ENCODE assay signal across 15 cellular contexts in the genomic region with DNA sequence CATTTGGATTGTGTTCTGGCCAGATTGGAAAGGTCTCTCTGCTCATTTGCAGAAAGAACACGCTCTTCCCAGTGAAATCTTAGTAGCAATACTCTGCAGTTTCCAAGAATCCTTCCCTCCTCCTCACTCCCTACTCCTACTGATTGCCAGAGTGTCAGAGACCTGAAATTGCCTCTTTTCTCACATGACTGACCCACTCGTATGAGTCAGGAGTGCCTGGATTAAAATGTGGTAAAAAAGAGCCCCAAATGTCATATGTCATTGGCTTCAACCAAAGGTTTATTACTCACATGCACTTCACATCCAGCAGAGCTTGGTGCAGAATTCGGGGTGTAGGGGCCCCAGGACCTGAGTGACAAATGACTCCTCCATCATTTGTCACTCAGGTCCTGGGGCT. TPM values are rescaled to one million over a fixed set of nuclear protein-coding genes. Genes with fewer than 3 reads are reported as not detected.
DNase-seq lines count a peak whose midpoint lies in the region; ATAC-seq and TF ChIP-seq lines count a peak whose summit lies in the region.
"Had no signal": no experiment of that assay in that cellular context is flagged by ENCODE, and none has a peak within 500 bp of the region (broad histone marks: within the 10 kb centered on the region; RNA-seq: fewer than 3 reads in every experiment).

No MANE protein-coding gene starts in this region.

- DNase-seq in HK-2 (ENCODE audit: unreplicated experiment) (peak; percentile 20), choroid plexus epithelial cell (ENCODE audit: low read depth) (peak; percentile 19), kidney epithelial cell (ENCODE audit: low read depth) (peak; percentile 42), stromal cell of bone marrow (ENCODE audit: low read depth) (peak; percentile 82), activated T-cell treated with anti-CD3 and anti-CD28 coated beads for 4 hours (no peak), Peyer's patch (no peak)
- DNase-seq: activated CD8-positive, alpha-beta T cell treated with anti-CD3 and anti-CD28 coated beads, Interleukin-2, amount 10 ng/mL, durations not matched to agents 7 days and 5 days; activated effector memory CD4-positive, alpha-beta T cell treated with Interleukin-2 at 50 U/mL for 16 hours; foreskin melanocyte; islet precursor cell; Kasumi-1; OCI-M1 had no signal

- TF ChIP-seq CTCF in choroid plexus epithelial cell (conservative IDR thresholded peaks at IDR 0.05; ENCODE audit: low read depth, low read length), result no peak
- TF ChIP-seq CTCF in kidney epithelial cell (IDR thresholded peaks at IDR 0.05; ENCODE audit: insufficient read depth, low read length, poor library complexity, severe bottlenecking), result no peak
- no peak for TF ChIP-seq CTCF in Peyer's patch (IDR thresholded peaks at IDR 0.05)

- no peak overlapping the region for H3K27ac ChIP-seq in Peyer's patch
- H3K27ac ChIP-seq: C4-2B had no signal

- no peaks in the 10 kb centered on the region for H3K36me3 ChIP-seq in kidney epithelial cell (ENCODE audit: control insufficient read depth, insufficient read depth, low read length)
- no peaks in the 10 kb centered on the region for H3K36me3 ChIP-seq in Peyer's patch

- TF ChIP-seq POLR2A in Peyer's patch (IDR thresholded peaks at IDR 0.05), result no peak

- no peaks in the 10 kb centered on the region for H3K9me3 ChIP-seq in Peyer's patch

- ATAC-seq in HG02571 (IDR thresholded peaks at IDR 0.05; ENCODE audit: unreplicated experiment) (no peak), HG02981 (IDR thresholded peaks at IDR 0.05; ENCODE audit: unreplicated experiment) (no peak)
- ATAC-seq: activated CD8-positive, alpha-beta T cell treated with anti-CD3 and anti-CD28 coated beads, Interleukin-2, amount 10 ng/mL, durations not matched to agents 7 days and 5 days had no signal

- H3K4me3 ChIP-seq in choroid plexus epithelial cell (ENCODE audit: low read depth, low read length), result no peak overlapping the region
- H3K4me3 ChIP-seq in kidney epithelial cell (ENCODE audit: low read depth, low read length), result no peak overlapping the region
- H3K4me3 ChIP-seq in Peyer's patch, result no peak overlapping the region

- no peaks in the 10 kb centered on the region for H3K4me1 ChIP-seq in Peyer's patch

- H3K27me3 ChIP-seq in kidney epithelial cell (ENCODE audit: control insufficient read depth, insufficient read depth, low read length) (no peaks in the 10 kb centered on the region), Peyer's patch (no peaks in the 10 kb centered on the region)

RNA-seq across cellular contexts. Expression of a gene that starts 39.7 kb away (rescaled TPM):
- total RNA-seq in kidney epithelial cell, result 3.2 and 4.1 TPM in 2 replicates
- not detected for total RNA-seq in Peyer's patch
- total RNA-seq: activated CD8-positive, alpha-beta T cell treated with anti-CD3 and anti-CD28 coated beads, Interleukin-2, amount 10 ng/mL, durations not matched to agents 7 days and 5 days had no signal

Comparison
In these comparisons a context has a peak if more than half of its experiments do, and no peak if none do; other contexts are left out.
1. DNase-seq: peak in HK-2 (single experiment), choroid plexus epithelial cell (single experiment), kidney epithelial cell (single experiment) and stromal cell of bone marrow (single experiment); none in activated T-cell treated with anti-CD3 and anti-CD28 coated beads for 4 hours (single experiment) and Peyer's patch (0 of 3).